ENCODE assay signal across 9 cellular contexts in genomic region chr11:35549787-35550186, GRCh38.
DNase-seq lines count a peak whose midpoint lies in the region; ATAC-seq and TF ChIP-seq lines count a peak whose summit lies in the region.
"Had no signal": no experiment of that assay in that cellular context is flagged by ENCODE, and none has a peak within 500 bp of the region (broad histone marks: within the 10 kb centered on the region; RNA-seq: fewer than 3 reads in every experiment).

No MANE protein-coding gene starts in this region.

- DNase-seq in ACHN (peak; percentile 34), iris pigment epithelial cell (ENCODE audit: low read depth) (peak; percentile 99), COLO829 (ENCODE audit: low spot score) (no peak), activated gamma-delta T cell (lab: John Stamatoyannopoulos, UW) (no peak)
- DNase-seq in stimulated activated naive CD4-positive, alpha-beta T cell treated with Interleukin-2 at 50 U/mL for 16 hours (lab: John Stamatoyannopoulos, UW), result no peak
- DNase-seq: RPMI8226 had no signal

- no peaks in the 10 kb centered on the region for H3K9me3 ChIP-seq in HEK293 (ENCODE audit: control insufficient read depth, insufficient read depth, low read depth, low read length)

- 0 out of 2 replicates have a peak, but pooled peaks cover 2% of the 10 kb centered on the region for H3K4me1 ChIP-seq in HEK293 (ENCODE audit: control insufficient read depth, insufficient read depth, low read length)

- H3K36me3 ChIP-seq in HEK293 (ENCODE audit: control insufficient read depth in 2 of 2, insufficient read depth in 1 of 2, low read length in 2 of 2), result no peaks in the 10 kb centered on the region

- in situ Hi-C loops in ACHN (cut with HindIII; ENCODE audit: low pct_ligation_motif_present, low pct_unique_long_range_greater_than_20kb, low sequenced_read_pairs), result no loop called here

- POLR2A ChIA-PET in HEK293 (lab: Yijun Ruan, JAX), result no interaction called here

- no peak overlapping the region for H3K4me3 ChIP-seq in HEK293 (ENCODE audit: low read depth, low read length)

- CTCF ChIA-PET in HEK293 (lab: Yijun Ruan, JAX), result interaction anchor here (0.7 kb wide), 1 partner anchor 550 kb away, joined by 6 read pairs; no protein-coding TSS in a partner anchor

- no peak for TF ChIP-seq CTCF in HEK293 (tag by site-specific recombination; IDR thresholded peaks at IDR 0.05)

- H3K27ac ChIP-seq in HEK293 (ENCODE audit: extremely low read depth, low read depth, low read length), result no peak overlapping the region

- peak; percentile 94 for ATAC-seq in SK-N-SH treated with all-trans-retinoic acid at 6 μM for 48 hours
- no peak for ATAC-seq in GM18867 (IDR thresholded peaks at IDR 0.05; ENCODE audit: unreplicated experiment)

TF ChIP-seq in HEK293, 187 proteins besides CTCF, POLR2A, EP300 and RAD21 (continues in another document):
- TF ChIP-seq ZNF768 (tag by site-specific recombination; IDR thresholded peaks at IDR 0.05) (no peak), PRDM1 (tag by site-specific recombination; IDR thresholded peaks at IDR 0.05) (peak; percentile 60), ZNF2 (tag by site-specific recombination; IDR thresholded peaks at IDR 0.05) (no peak), ZNF610 (tag by site-specific recombination; IDR thresholded peaks at IDR 0.05; ENCODE audit: borderline replicate concordance) (no peak), BCL11A (tag by site-specific recombination; IDR thresholded peaks at IDR 0.05; ENCODE audit: low read depth) (no peak), ZNF341 (tag by site-specific recombination; IDR thresholded peaks at IDR 0.05; ENCODE audit: low read depth) (no peak), GFI1B (tag by site-specific recombination; IDR thresholded peaks at IDR 0.05) (peak; percentile 85), ZNF366 (tag by site-specific recombination; conservative IDR thresholded peaks at IDR 0.05) (0 out of 2 replicates have a peak, but pooled peaks have one; percentile 24), ZNF416 (tag by site-specific recombination; IDR thresholded peaks at IDR 0.05) (no peak), PATZ1 (tag by site-specific recombination; IDR thresholded peaks at IDR 0.05) (no peak), ZNF596 (tag by site-specific recombination; IDR thresholded peaks at IDR 0.05) (no peak), ZNF600 (tag by site-specific recombination; IDR thresholded peaks at IDR 0.05) (0 out of 2 replicates have a peak, but pooled peaks have one; percentile 42), ZNF112 (tag by site-specific recombination; IDR thresholded peaks at IDR 0.05) (no peak), ZSCAN4 (tag by site-specific recombination; IDR thresholded peaks at IDR 0.05) (no peak), ZNF514 (tag by site-specific recombination; IDR thresholded peaks at IDR 0.05) (no peak)

TF ChIP-seq in SK-N-SH treated with all-trans-retinoic acid at 6 μM for 48 hours, 23 proteins besides CTCF, POLR2A, EP300 and RAD21:
- peak; percentile 18; the same call in 1 of the 2 replicates for TF ChIP-seq ISL1 (CRISPR knock-in tag; IDR thresholded peaks at IDR 0.05)
- no peak for TF ChIP-seq PATZ1 (CRISPR knock-in tag; IDR thresholded peaks at IDR 0.05; ENCODE audit: borderline replicate concordance)
- no peak for TF ChIP-seq ZFP30 (CRISPR knock-in tag; IDR thresholded peaks at IDR 0.05)

Comparison
In these comparisons a context has a peak if more than half of its experiments do, and no peak if none do; other contexts are left out.
1. DNase-seq: peak in ACHN (single experiment) and iris pigment epithelial cell (single experiment); none in COLO829 (single experiment), activated gamma-delta T cell (single experiment) and stimulated activated naive CD4-positive, alpha-beta T cell treated with Interleukin-2 at 50 U/mL for 16 hours (single experiment).